26 cellular contexts compared by ENCODE assay signal in genomic region chr10:95866448-95866842, GRCh38. TPM values are rescaled to one million over a fixed set of nuclear protein-coding genes. Genes with fewer than 3 reads are reported as not detected.
"Had no signal": no experiment of that assay in that cellular context is flagged by ENCODE, and none has a peak within 500 bp of the region (broad histone marks: within the 10 kb centered on the region; RNA-seq: fewer than 3 reads in every experiment).

No MANE protein-coding gene starts in this region.

- H3K27me3 ChIP-seq: breast epithelium, SJSA1 had no signal

- H3K27ac Mint-ChIP-seq: activated naive CD4-positive, alpha-beta T cell treated with anti-CD3 and anti-CD28 coated beads, Interleukin-2, amount 50 U/mL, for 24 hours; WTC11 had no signal

- DNase-seq: activated CD4-positive, alpha-beta T cell treated with anti-CD3 and anti-CD28 coated beads, Interleukin-2, amount 10 ng/mL, durations not matched to agents 24 days and 14 days; activated CD4-positive, alpha-beta T cell treated with anti-CD3 and anti-CD28 coated beads, Interleukin-2, amount 50 U/mL, for 48 hours; activated CD4-positive, CD25-positive, alpha-beta regulatory T cell treated with anti-CD3 and anti-CD28 coated beads, Interleukin-2, amount 50 U/mL, for 72 hours; activated CD8-positive, alpha-beta memory T cell treated with anti-CD3 and anti-CD28 coated beads for 24 hours; activated effector memory CD4-positive, alpha-beta T cell treated with Interleukin-2 at 50 U/mL for 16 hours; activated naive CD4-positive, alpha-beta T cell; activated T-cell treated with anti-CD3 and anti-CD28 coated beads for 4 hours; aorta; central memory CD4-positive, alpha-beta T cell; Karpas-422; NCI-H1105 treated with DMSO at 0.1 percent for 48 hours; NCI-H1436 treated with DMSO at 0.1 percent for 48 hours; NCI-H187; NCI-H2081; NCI-H510A treated with DMSO at 0.1 percent for 48 hours; NCI-H69; PC-3; SHP77; T-helper 9 cell had no signal

- H3K4me3 Mint-ChIP-seq: activated CD4-positive, alpha-beta T cell treated with anti-CD3 and anti-CD28 coated beads, Interleukin-2, amount 10 ng/mL, durations not matched to agents 24 days and 14 days; activated naive CD4-positive, alpha-beta T cell treated with anti-CD3 and anti-CD28 coated beads, Interleukin-2, amount 50 U/mL, for 24 hours; T-helper 1 cell treated with Interleukin-12 subunit alpha and Interleukin-12 subunit beta and Interleukin-4 antibody, amounts not matched to agents 30 μg/mL and 1 μg/mL, for 36 hours; WTC11 had no signal

- H3K4me1 Mint-ChIP-seq: WTC11 had no signal

- H3K27me3 Mint-ChIP-seq: activated CD4-positive, alpha-beta T cell treated with anti-CD3 and anti-CD28 coated beads, Interleukin-2, amount 10 ng/mL, durations not matched to agents 24 days and 14 days; activated naive CD4-positive, alpha-beta T cell treated with anti-CD3 and anti-CD28 coated beads, Interleukin-2, amount 50 U/mL, for 24 hours had no signal

- H3K9me3 Mint-ChIP-seq: activated CD4-positive, alpha-beta T cell treated with anti-CD3 and anti-CD28 coated beads, Interleukin-2, amount 10 ng/mL, durations not matched to agents 24 days and 14 days; activated naive CD4-positive, alpha-beta T cell treated with anti-CD3 and anti-CD28 coated beads, Interleukin-2, amount 50 U/mL, for 24 hours; T-helper 1 cell treated with Interleukin-12 subunit alpha and Interleukin-12 subunit beta and Interleukin-4 antibody, amounts not matched to agents 30 μg/mL and 1 μg/mL, for 36 hours; WTC11 had no signal

- ATAC-seq: K562, PC-3, WTC11 had no signal

- H3K36me3 ChIP-seq: breast epithelium, SJSA1 had no signal

- H3K4me3 ChIP-seq: breast epithelium, K562, SJSA1 had no signal

- H3K9me3 ChIP-seq: breast epithelium, SJSA1 had no signal

- FAIRE-seq: K562, RCC 7860 had no signal

- H3K27ac ChIP-seq: SJSA1 had no signal

- H3K36me3 Mint-ChIP-seq: activated naive CD4-positive, alpha-beta T cell treated with anti-CD3 and anti-CD28 coated beads, Interleukin-2, amount 50 U/mL, for 24 hours had no signal

- H3K4me1 ChIP-seq: breast epithelium, SJSA1 had no signal

RNA-seq across cellular contexts. Expression of gene CC2D2B, which starts 41.3 kb away (rescaled TPM):
- total RNA-seq: activated CD4-positive, alpha-beta T cell treated with anti-CD3 and anti-CD28 coated beads, Interleukin-2, amount 10 ng/mL, durations not matched to agents 24 days and 14 days; PC-3 had no signal
